Comparison of ENCODE assay signal across 14 cellular contexts in genomic region chr10:132535065-132535651, GRCh38. TPM values are rescaled to one million over a fixed set of nuclear protein-coding genes. Genes with fewer than 3 reads are reported as not detected.
DNase-seq lines count a peak whose midpoint lies in the region; ATAC-seq and TF ChIP-seq lines count a peak whose summit lies in the region.
"Had no signal": no experiment of that assay in that cellular context is flagged by ENCODE, and none has a peak within 500 bp of the region (broad histone marks: within the 10 kb centered on the region; RNA-seq: fewer than 3 reads in every experiment).

No MANE protein-coding gene starts in this region.

- POLR2A ChIA-PET in Caco-2 (lab: Charles Lee) = no interaction called here

- H3K4me1 ChIP-seq in Caco-2 = peaks cover 25% of the 10 kb centered on the region
- peaks cover 41% of the 10 kb centered on the region for H3K4me1 ChIP-seq in Karpas-422 (ENCODE audit: low read length)

- CTCF ChIA-PET in Caco-2 (lab: Charles Lee) = no interaction called here

- H3K27me3 ChIP-seq in Caco-2 (replicated peaks; ENCODE audit: control insufficient read depth, insufficient read depth, low read length) (no peaks in the 10 kb centered on the region), Karpas-422 (ENCODE audit: low read length) (no peaks in the 10 kb centered on the region)

- H3K4me1 Mint-ChIP-seq in Caco-2 (ENCODE audit: low read depth, unreplicated experiment) = peaks cover 28% of the 10 kb centered on the region
- peaks cover 24 to 26% of the 10 kb centered on the region in 2 donors for H3K4me1 Mint-ChIP-seq in effector memory CD8-positive, alpha-beta T cell (ENCODE audit: low read depth in 2 of 2)
- H3K4me1 Mint-ChIP-seq in neural crest cell = peaks cover 40% of the 10 kb centered on the region

- no peak overlapping the region for H3K9ac ChIP-seq in Karpas-422 (ENCODE audit: low read length)

- no peaks in the 10 kb centered on the region for H3K27me3 Mint-ChIP-seq in Caco-2 (ENCODE audit: insufficient read depth, unreplicated experiment)
- H3K27me3 Mint-ChIP-seq in effector memory CD8-positive, alpha-beta T cell = peaks cover 24 to 31% of the 10 kb centered on the region in 2 donors
- no peaks in the 10 kb centered on the region for H3K27me3 Mint-ChIP-seq in neural crest cell (ENCODE audit: low read depth)

- peak overlapping the region; percentile 96 for H3K4me2 ChIP-seq in Karpas-422 (ENCODE audit: low read depth, low read length, poor library complexity, severe bottlenecking)

- intact Hi-C loops in Caco-2 (cut with micrococcal nuclease; ENCODE audit: unreplicated experiment) = no loop called here

- no peaks in the 10 kb centered on the region for H3K9me2 ChIP-seq in Karpas-422 (replicated peaks; ENCODE audit: insufficient read depth, low read length)

- peaks cover 6% of the 10 kb centered on the region for H3K36me3 Mint-ChIP-seq in Caco-2 (ENCODE audit: insufficient read depth, unreplicated experiment)
- peaks cover 11% of the 10 kb centered on the region for H3K36me3 Mint-ChIP-seq in effector memory CD8-positive, alpha-beta T cell (ENCODE audit: insufficient read depth)
- peaks cover 17% of the 10 kb centered on the region for H3K36me3 Mint-ChIP-seq in neural crest cell (ENCODE audit: low read depth)

- H4K20me1 ChIP-seq in Karpas-422 (ENCODE audit: insufficient read depth, low read depth, low read length) = peaks cover 10% of the 10 kb centered on the region; the same call in 1 of the 2 replicates

- no TSS peak for BruUV-seq in Caco-2 (replicated peaks; lab: Mats Ljungman, UMichigan)

- H3K27ac Mint-ChIP-seq in Caco-2 (ENCODE audit: unreplicated experiment) (no peak overlapping the region), neural crest cell (ENCODE audit: unreplicated experiment) (no peak overlapping the region)
- H3K27ac Mint-ChIP-seq in effector memory CD8-positive, alpha-beta T cell = no peak overlapping the region
- H3K27ac Mint-ChIP-seq: activated CD4-positive, alpha-beta memory T cell treated with anti-CD3 and anti-CD28 coated beads for 36 hours had no signal

- H3K9me3 Mint-ChIP-seq in Caco-2 (ENCODE audit: unreplicated experiment) = no peaks in the 10 kb centered on the region
- peaks cover 3 to 5% of the 10 kb centered on the region in 2 donors for H3K9me3 Mint-ChIP-seq in effector memory CD8-positive, alpha-beta T cell
- peaks cover 7% of the 10 kb centered on the region for H3K9me3 Mint-ChIP-seq in neural crest cell

- no peak overlapping the region for H2AFZ ChIP-seq in Karpas-422 (ENCODE audit: low read length)

- TF ChIP-seq CTCF in Caco-2 (IDR thresholded peaks at IDR 0.05; ENCODE audit: insufficient read depth in 1 of 2, low read depth in 1 of 2, low read length in 1 of 2, severe bottlenecking in 1 of 2, unreplicated experiment in 1 of 2) (no peak), neural crest cell (conservative IDR thresholded peaks at IDR 0.05) (no peak)

- ATAC-seq in effector memory CD8-positive, alpha-beta T cell (replicated peaks) = no peak
- ATAC-seq in HG02798 (IDR thresholded peaks at IDR 0.05; ENCODE audit: poor library complexity, unreplicated experiment) = no peak

- DNase-seq in Caco-2 (peak in 1 of 2 experiments; percentile 23), Karpas-422 (no peak), neural crest cell (ENCODE audit: low read depth, low spot score) (no peak), NOMO-1 (lab: John Stamatoyannopoulos, UW; ENCODE audit: unreplicated experiment in 2 of 2) (no peak), NCI-H748 treated with DMSO at 0.1 percent for 48 hours (lab: John Stamatoyannopoulos, UW) (no peak), KG1 (lab: John Stamatoyannopoulos, UW) (no peak)
- no peak for DNase-seq in effector memory CD8-positive, alpha-beta T cell
- DNase-seq: activated CD4-positive, alpha-beta memory T cell treated with anti-CD3 and anti-CD28 coated beads for 36 hours; COR-L47; GOT3; NCI-H2029; NK-92 treated with Interleukin-12 subunit alpha and Interleukin-12 subunit beta, amount 100 ng/mL, for 24 hours; small intestine had no signal

- H3K27ac ChIP-seq in Karpas-422 (ENCODE audit: low read length) = no peak overlapping the region

- no peak overlapping the region for H3K4me3 ChIP-seq in Caco-2 (ENCODE audit: low read depth, low read length)
- peak overlapping the region; percentile 91; the same call in 1 of the 2 replicates for H3K4me3 ChIP-seq in Karpas-422 (ENCODE audit: low read length)

- no peaks in the 10 kb centered on the region for H3K9me3 ChIP-seq in Caco-2
- no peaks in the 10 kb centered on the region for H3K9me3 ChIP-seq in Karpas-422 (ENCODE audit: low read length)

- H3K4me3 Mint-ChIP-seq in Caco-2 (ENCODE audit: unreplicated experiment) = peak overlapping the region; percentile 51
- H3K4me3 Mint-ChIP-seq in effector memory CD8-positive, alpha-beta T cell = peak overlapping the region; percentile 14 to 56
- peak overlapping the region; percentile 78 for H3K4me3 Mint-ChIP-seq in neural crest cell
- H3K4me3 Mint-ChIP-seq: activated CD4-positive, alpha-beta memory T cell treated with anti-CD3 and anti-CD28 coated beads for 36 hours had no signal

- H3K36me3 ChIP-seq in Caco-2 (ENCODE audit: control insufficient read depth, insufficient read depth, low read length) = no peaks in the 10 kb centered on the region
- H3K36me3 ChIP-seq in Karpas-422 (ENCODE audit: insufficient read depth, low read length) = no peaks in the 10 kb centered on the region; the same call in 1 of the 2 replicates

- no peaks in the 10 kb centered on the region for H3K79me2 ChIP-seq in Karpas-422 (ENCODE audit: low read length)

RNA-seq across cellular contexts. Expression of gene INPP5A, which starts 2.4 kb away (rescaled TPM):
- total RNA-seq in Caco-2 (2022) (43.9 and 44.5 TPM in 2 replicates), neural crest cell (34.8 and 35.4 TPM in 2 replicates)
- 9.1 and 11.8 TPM in 2 replicates for total RNA-seq in Karpas-422 (2014; rRNA removed; shearing (Covaris generic); ENCODE audit: low replicate concordance)
